In genomic region chr1:173628888-173629287, GRCh38 we compare ENCODE assay signal across 2 cellular contexts.
TF ChIP-seq lines count a peak whose summit lies in the region.

No MANE protein-coding gene starts in this region.

TF ChIP-seq in SK-N-SH, 30 proteins besides CTCF, POLR2A, EP300 and RAD21:
- TF ChIP-seq PBX3 (IDR thresholded peaks at IDR 0.05) (no peak), MEF2A (IDR thresholded peaks at IDR 0.05; ENCODE audit: borderline replicate concordance, low read depth) (no peak), CHD2 (IDR thresholded peaks at IDR 0.05; ENCODE audit: low read length, partially characterized antibody) (no peak), GABPA (IDR thresholded peaks at IDR 0.05; ENCODE audit: low read depth) (no peak), MXI1 (IDR thresholded peaks at IDR 0.05; ENCODE audit: low read depth, low read length) (no peak), GATA2 (CRISPR knock-in tag; IDR thresholded peaks at IDR 0.05) (no peak)

TF ChIP-seq in SK-N-SH treated with all-trans-retinoic acid at 6 μM for 48 hours, 23 proteins besides CTCF, POLR2A, EP300 and RAD21:
- TF ChIP-seq PATZ1 (CRISPR knock-in tag; IDR thresholded peaks at IDR 0.05; ENCODE audit: borderline replicate concordance): no peak
- TF ChIP-seq ISL1 (CRISPR knock-in tag; IDR thresholded peaks at IDR 0.05): no peak
- TF ChIP-seq RARB (CRISPR knock-in tag; IDR thresholded peaks at IDR 0.05): no peak
- no peak for TF ChIP-seq ZFP3 (CRISPR knock-in tag; IDR thresholded peaks at IDR 0.05)
- no peak for TF ChIP-seq SNAI2 (CRISPR knock-in tag; IDR thresholded peaks at IDR 0.05)
- no peak for TF ChIP-seq ZNF8 (CRISPR knock-in tag; IDR thresholded peaks at IDR 0.05)
- no peak for TF ChIP-seq ESRRG (CRISPR knock-in tag; IDR thresholded peaks at IDR 0.05)
- TF ChIP-seq BACH2 (CRISPR knock-in tag; IDR thresholded peaks at IDR 0.05; ENCODE audit: borderline replicate concordance): no peak
- no peak for TF ChIP-seq GLIS3 (CRISPR knock-in tag; IDR thresholded peaks at IDR 0.05)
- no peak for TF ChIP-seq OSR1 (CRISPR knock-in tag; IDR thresholded peaks at IDR 0.05)
- no peak for TF ChIP-seq CSRNP3 (CRISPR knock-in tag; IDR thresholded peaks at IDR 0.05)
- TF ChIP-seq TCF4 (CRISPR knock-in tag; IDR thresholded peaks at IDR 0.05; ENCODE audit: borderline replicate concordance): no peak
- TF ChIP-seq ZFP30 (CRISPR knock-in tag; IDR thresholded peaks at IDR 0.05): no peak
- TF ChIP-seq ARNTL (CRISPR knock-in tag; IDR thresholded peaks at IDR 0.05; ENCODE audit: borderline replicate concordance, low read depth): no peak
- TF ChIP-seq POU6F1 (CRISPR knock-in tag; IDR thresholded peaks at IDR 0.05; ENCODE audit: borderline replicate concordance, low read depth): no peak
- TF ChIP-seq ZNF565 (CRISPR knock-in tag; conservative IDR thresholded peaks at IDR 0.05; ENCODE audit: low read depth): no peak
- TF ChIP-seq, protein P1, sequence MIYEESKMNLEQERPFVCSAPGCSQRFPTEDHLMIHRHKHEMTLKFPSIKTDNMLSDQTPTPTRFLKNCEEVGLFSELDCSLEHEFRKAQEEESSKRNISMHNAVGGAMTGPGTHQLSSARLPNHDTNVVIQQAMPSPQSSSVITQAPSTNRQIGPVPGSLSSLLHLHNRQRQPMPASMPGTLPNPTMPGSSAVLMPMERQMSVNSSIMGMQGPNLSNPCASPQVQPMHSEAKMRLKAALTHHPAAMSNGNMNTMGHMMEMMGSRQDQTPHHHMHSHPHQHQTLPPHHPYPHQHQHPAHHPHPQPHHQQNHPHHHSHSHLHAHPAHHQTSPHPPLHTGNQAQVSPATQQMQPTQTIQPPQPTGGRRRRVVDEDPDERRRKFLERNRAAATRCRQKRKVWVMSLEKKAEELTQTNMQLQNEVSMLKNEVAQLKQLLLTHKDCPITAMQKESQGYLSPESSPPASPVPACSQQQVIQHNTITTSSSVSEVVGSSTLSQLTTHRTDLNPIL (CRISPR knock-in tag; IDR thresholded peaks at IDR 0.05; ENCODE audit: low read depth): no peak
- no peak for TF ChIP-seq TOX (CRISPR knock-in tag; IDR thresholded peaks at IDR 0.05; ENCODE audit: borderline replicate concordance)
